ENCODE assay signal across 1 cellular context in the genomic region with DNA sequence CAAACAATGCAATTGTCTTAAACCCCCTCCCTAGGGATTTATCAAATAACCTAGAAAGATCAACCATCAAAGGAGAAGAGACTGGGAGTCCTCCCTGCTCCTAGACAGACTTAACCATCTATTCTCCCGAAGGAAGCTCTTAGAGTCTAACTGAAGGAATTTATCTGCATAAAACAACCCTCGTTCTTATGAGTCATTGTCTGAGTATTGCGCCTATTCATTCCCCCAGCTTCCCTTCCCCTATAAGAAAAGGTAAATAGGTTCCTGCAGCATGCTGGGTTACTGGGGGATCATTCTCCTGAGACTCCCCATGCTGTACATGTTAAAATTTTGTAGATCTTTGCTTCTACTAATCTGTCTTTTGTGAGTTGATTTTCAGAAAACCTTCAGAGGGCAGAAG.
TF ChIP-seq lines count a peak whose summit lies in the region.

No MANE protein-coding gene starts in this region.

TF ChIP-seq in A549, 52 proteins besides CTCF, POLR2A, EP300 and RAD21:
- TF ChIP-seq PHF8 (IDR thresholded peaks at IDR 0.05; ENCODE audit: borderline replicate concordance, low read depth) (no peak), JUNB (IDR thresholded peaks at IDR 0.05) (0 out of 2 replicates have a peak, but pooled peaks have one; percentile 16), TP53 (CRISPR knock-in tag; IDR thresholded peaks at IDR 0.05) (no peak), NFE2L2 (conservative IDR thresholded peaks at IDR 0.05; ENCODE audit: low read length) (no peak), EHF (CRISPR knock-in tag; IDR thresholded peaks at IDR 0.05) (no peak), FOSL2 (IDR thresholded peaks at IDR 0.05) (no peak), FOSL2 (CRISPR knock-in tag; IDR thresholded peaks at IDR 0.05) (peak; percentile 34; the same call in 1 of the 2 replicates)
- TF ChIP-seq, protein P1, sequence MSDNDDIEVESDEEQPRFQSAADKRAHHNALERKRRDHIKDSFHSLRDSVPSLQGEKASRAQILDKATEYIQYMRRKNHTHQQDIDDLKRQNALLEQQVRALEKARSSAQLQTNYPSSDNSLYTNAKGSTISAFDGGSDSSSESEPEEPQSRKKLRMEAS (IDR thresholded peaks at IDR 0.05), result 0 out of 2 replicates have a peak, but pooled peaks have one; percentile 19
